ENCODE assay signal across 8 cellular contexts in genomic region chr3:143001369-143002082, GRCh38. TPM values are rescaled to one million over a fixed set of nuclear protein-coding genes. Genes with fewer than 3 reads are reported as not detected.
A peak's percentile ranks its signal among the peaks of the same experiment; 100 is the strongest.
DNase-seq lines count a peak whose midpoint lies in the region; ATAC-seq and TF ChIP-seq lines count a peak whose summit lies in the region.

TSS of gene U2SURP (plus strand) at chr3:143001570. CDS start at chr3:143001629, 59 bp downstream.

- POLR2A ChIA-PET in naive thymus-derived CD4-positive, alpha-beta T cell (lab: Charles Lee): interaction anchor here (0.7 to 2.8 kb wide), 16 partner anchors 8 to 973 kb away, joined by 3 to 36 read pairs (median 4); partner anchors contain the start of genes ATR, CHST2, DIPK2A and XRN1

- no peaks in the 10 kb centered on the region; the same call in 1 of the 3 replicates for H3K36me3 Mint-ChIP-seq in GM23338 (ENCODE audit: low read depth)
- H3K36me3 Mint-ChIP-seq in naive thymus-derived CD4-positive, alpha-beta T cell: peaks cover 0 to 10% (median 0%) of the 10 kb centered on the region in 5 donors
- H3K36me3 Mint-ChIP-seq in stimulated activated naive B cell treated with anti-CD40 and anti-IgM and Interleukin-4, amounts not matched to agents 10 μg/mL and 1 μg/mL and 100 μg/mL, for 72 hours: peaks cover 2 to 11% of the 10 kb centered on the region in 2 donors

- H3K4me1 Mint-ChIP-seq in GM23338: peaks cover 27% of the 10 kb centered on the region
- peaks cover 34 to 63% (median 53%) of the 10 kb centered on the region in 7 donors for H3K4me1 Mint-ChIP-seq in naive thymus-derived CD4-positive, alpha-beta T cell
- peaks cover 20 to 40% of the 10 kb centered on the region in 2 donors for H3K4me1 Mint-ChIP-seq in stimulated activated naive B cell treated with anti-CD40 and anti-IgM and Interleukin-4, amounts not matched to agents 10 μg/mL and 1 μg/mL and 100 μg/mL, for 72 hours

- intact Hi-C loops in naive thymus-derived CD4-positive, alpha-beta T cell (cut with micrococcal nuclease): loop anchor here (1.0 to 5.0 kb wide), 22 partner anchors 10 to 1770 kb away; partner anchors contain the start of genes ATP1B3 (in 2 of the 2), ATR (in 2 of the 2), CHST2 (in 2 of the 2) and TFDP2 (in 2 of the 2)

- peak within 1 kb of the TSS; percentile 49; the same call in 1 of the 2 replicates for H2AFZ ChIP-seq in GM23338

- no peaks in the 10 kb centered on the region for H3K9me3 Mint-ChIP-seq in GM23338
- H3K9me3 Mint-ChIP-seq in naive thymus-derived CD4-positive, alpha-beta T cell: no peaks in the 10 kb centered on the region
- no peaks in the 10 kb centered on the region for H3K9me3 Mint-ChIP-seq in stimulated activated naive B cell treated with anti-CD40 and anti-IgM and Interleukin-4, amounts not matched to agents 10 μg/mL and 1 μg/mL and 100 μg/mL, for 72 hours

- H3K4me3 ChIP-seq in DOHH2 (ENCODE audit: low read length) (peak within 1 kb of the TSS; percentile 98), GM23338 (peak within 1 kb of the TSS; percentile 88)
- peak within 1 kb of the TSS; percentile 96 for H3K4me3 ChIP-seq in naive thymus-derived CD4-positive, alpha-beta T cell (ENCODE audit: low read length)

- H3K27me3 ChIP-seq in DOHH2 (ENCODE audit: control insufficient read depth, low read length) (no peaks in the 10 kb centered on the region), GM23338 (ENCODE audit: insufficient read depth) (no peaks in the 10 kb centered on the region)
- H3K27me3 ChIP-seq in naive thymus-derived CD4-positive, alpha-beta T cell (ENCODE audit: control insufficient read depth in 2 of 2, insufficient read depth in 2 of 2, low read length in 2 of 2): no peaks in the 10 kb centered on the region

- H3K9me3 ChIP-seq in DOHH2 (ENCODE audit: control insufficient read depth, insufficient read depth, low read length): no peaks in the 10 kb centered on the region
- no peaks in the 10 kb centered on the region for H3K9me3 ChIP-seq in naive thymus-derived CD4-positive, alpha-beta T cell (ENCODE audit: control insufficient read depth in 2 of 3, low read length in 3 of 3)

- no peaks in the 10 kb centered on the region for H3F3A ChIP-seq in DOHH2 (ENCODE audit: control insufficient read depth, insufficient read depth)
- H3F3A ChIP-seq in GM23338 (replicated peaks; ENCODE audit: low read depth): 0 out of 2 replicates have a peak, but pooled peaks cover 4% of the 10 kb centered on the region

- peak within 1 kb of the TSS; percentile 99 for H3K4me3 Mint-ChIP-seq in GM23338
- peak within 1 kb of the TSS; percentile 91 to 100 (median 98) for H3K4me3 Mint-ChIP-seq in naive thymus-derived CD4-positive, alpha-beta T cell
- H3K4me3 Mint-ChIP-seq in stimulated activated naive B cell treated with anti-CD40 and anti-IgM and Interleukin-4, amounts not matched to agents 10 μg/mL and 1 μg/mL and 100 μg/mL, for 72 hours: peak within 1 kb of the TSS; percentile 98 to 99

- TF ChIP-seq CTCF in DOHH2 (IDR thresholded peaks at IDR 0.05; ENCODE audit: low read depth, low read length, poor library complexity, severe bottlenecking) (no peak), GM23338 (conservative IDR thresholded peaks at IDR 0.05; ENCODE audit: low read depth in 2 of 2) (no peak)

- peaks cover 11% of the 10 kb centered on the region for H3K27me3 Mint-ChIP-seq in GM23338 (ENCODE audit: insufficient read depth, low read depth, poor library complexity)
- peaks cover 0 to 5% (median 2%) of the 10 kb centered on the region in 5 donors for H3K27me3 Mint-ChIP-seq in naive thymus-derived CD4-positive, alpha-beta T cell
- no peaks in the 10 kb centered on the region for H3K27me3 Mint-ChIP-seq in stimulated activated naive B cell treated with anti-CD40 and anti-IgM and Interleukin-4, amounts not matched to agents 10 μg/mL and 1 μg/mL and 100 μg/mL, for 72 hours

- H3K9me2 ChIP-seq in DOHH2 (replicated peaks; ENCODE audit: control insufficient read depth, low read length) (no peaks in the 10 kb centered on the region), GM23338 (ENCODE audit: insufficient read depth) (no peaks in the 10 kb centered on the region)

- peaks cover 45% of the 10 kb centered on the region for H3K4me1 ChIP-seq in DOHH2 (ENCODE audit: control insufficient read depth, low read length)
- H3K4me1 ChIP-seq in GM23338 (ENCODE audit: insufficient read depth): peaks cover 18% of the 10 kb centered on the region
- H3K4me1 ChIP-seq in naive thymus-derived CD4-positive, alpha-beta T cell (ENCODE audit: control insufficient read depth in 2 of 2, insufficient read depth in 2 of 2, low read length in 2 of 2): peaks cover 13 to 20% of the 10 kb centered on the region in 2 donors

- peak within 1 kb of the TSS; percentile 77 for H3K27ac ChIP-seq in DOHH2 (ENCODE audit: low read depth, low read length)
- H3K27ac ChIP-seq in GM23338 (ENCODE audit: low read depth): peak within 1 kb of the TSS; percentile 93
- peak within 1 kb of the TSS; percentile 95 for H3K27ac ChIP-seq in naive thymus-derived CD4-positive, alpha-beta T cell (ENCODE audit: low read depth, low read length)

- H3K79me2 ChIP-seq in DOHH2 (ENCODE audit: control insufficient read depth, low read length) (peaks cover 65% of the 10 kb centered on the region), GM23338 (replicated peaks; ENCODE audit: insufficient read depth) (peaks cover 54% of the 10 kb centered on the region)

- H3K4me2 ChIP-seq in DOHH2 (ENCODE audit: low read length) (peak within 1 kb of the TSS; percentile 87), GM23338 (peak within 1 kb of the TSS; percentile 85)

- peak; percentile 100 for DNase-seq in GM23338 (ENCODE audit: low spot score)
- peak; percentile 98 for DNase-seq in LHCN-M2 (ENCODE audit: low read depth)
- peak; percentile 98 for DNase-seq in RPMI8226
- peak; percentile 79 to 86 for DNase-seq in activated T-helper 1 cell treated with anti-CD3 and anti-CD28 coated beads, Interleukin-2, amount 50 U/mL, for 16 hours (ENCODE audit: low read depth in 1 of 2, low spot score in 1 of 2)
- DNase-seq in fibroblast of gingiva (ENCODE audit: low read depth): peak; percentile 99
- DNase-seq in naive thymus-derived CD4-positive, alpha-beta T cell: peak; percentile 77 to 95 (median 88)
- peak; percentile 93 for DNase-seq in stimulated activated naive B cell treated with anti-CD40 and anti-IgM and Interleukin-4, amounts not matched to agents 10 μg/mL and 1 μg/mL and 100 μg/mL, for 72 hours

- peak; percentile 87 for ATAC-seq in GM23338
- peak; percentile 99 for ATAC-seq in naive thymus-derived CD4-positive, alpha-beta T cell
- peak; percentile 85 to 90 for ATAC-seq in stimulated activated naive B cell treated with anti-CD40 and anti-IgM and Interleukin-4, amounts not matched to agents 10 μg/mL and 1 μg/mL and 100 μg/mL, for 72 hours (replicated peaks)

- H4K20me1 ChIP-seq in DOHH2 (ENCODE audit: control insufficient read depth, insufficient read depth, low read depth, low read length) (peaks cover 21% of the 10 kb centered on the region), GM23338 (replicated peaks; ENCODE audit: insufficient read depth) (peaks cover 18% of the 10 kb centered on the region)

- peak within 1 kb of the TSS; percentile 100 for H3K27ac Mint-ChIP-seq in GM23338
- H3K27ac Mint-ChIP-seq in naive thymus-derived CD4-positive, alpha-beta T cell: peak within 1 kb of the TSS; percentile 96 to 100 (median 99)
- peak within 1 kb of the TSS; percentile 99 for H3K27ac Mint-ChIP-seq in stimulated activated naive B cell treated with anti-CD40 and anti-IgM and Interleukin-4, amounts not matched to agents 10 μg/mL and 1 μg/mL and 100 μg/mL, for 72 hours

- H3K36me3 ChIP-seq in DOHH2 (ENCODE audit: control insufficient read depth, low read length) (peaks cover 35% of the 10 kb centered on the region), GM23338 (ENCODE audit: insufficient read depth) (no peaks in the 10 kb centered on the region)
- H3K36me3 ChIP-seq in naive thymus-derived CD4-positive, alpha-beta T cell (ENCODE audit: control insufficient read depth in 2 of 3, insufficient read depth in 3 of 3, low read length in 3 of 3): peaks cover 0 to 6% (median 0%) of the 10 kb centered on the region in 3 experiments

- CTCF ChIA-PET in naive thymus-derived CD4-positive, alpha-beta T cell (lab: Charles Lee): interaction anchor here (0.5 to 1.0 kb wide), 4 partner anchors 271 to 964 kb away, joined by 3 to 4 read pairs (median 3); no protein-coding TSS in a partner anchor

TF ChIP-seq in GM23338, 12 proteins besides CTCF, POLR2A, EP300 and RAD21 (continues in another document):
- TF ChIP-seq ZNF331 (CRISPR knock-in tag; IDR thresholded peaks at IDR 0.05; ENCODE audit: low read depth) (0 out of 2 replicates have a peak, but pooled peaks have one; percentile 28), ZNF114 (CRISPR knock-in tag; IDR thresholded peaks at IDR 0.05) (no peak), EZH2phosphoT487 (IDR thresholded peaks at IDR 0.05; ENCODE audit: unreplicated experiment) (no peak)

RNA-seq across cellular contexts. Expression of gene U2SURP, which starts in this region (rescaled TPM):
- total RNA-seq in GM23338 (2014; rRNA removed; shearing (Covaris generic)): 108 and 116 TPM in 2 replicates
- 339 and 372 TPM in 2 replicates for polyA plus RNA-seq in GM23338 (2016; fragmentation: Nextera tagmentation; extraction: Ambion mirVana)
- 61.5 and 63.9 TPM in 2 replicates for total RNA-seq in LHCN-M2 (2014; rRNA removed)
- 16.6 TPM for polyA plus RNA-seq in LHCN-M2 (2012)
- 100 to 1,000 TPM; 132 to 172 (median 158) TPM for total RNA-seq in naive thymus-derived CD4-positive, alpha-beta T cell
- polyA plus RNA-seq in naive thymus-derived CD4-positive, alpha-beta T cell: 100 to 1,000 TPM in 1 of 2 donors, 10 to 100 TPM in 1; 99.9 to 142 TPM

Comparison
In these comparisons a context has a peak if more than half of its experiments do, and no peak if none do; other contexts are left out.
1. Peak in every context shown above with its lines: DNase-seq, ATAC-seq, H3K4me3 ChIP-seq and H3K27ac ChIP-seq.